30 cellular contexts compared by ENCODE assay signal in the genomic region with DNA sequence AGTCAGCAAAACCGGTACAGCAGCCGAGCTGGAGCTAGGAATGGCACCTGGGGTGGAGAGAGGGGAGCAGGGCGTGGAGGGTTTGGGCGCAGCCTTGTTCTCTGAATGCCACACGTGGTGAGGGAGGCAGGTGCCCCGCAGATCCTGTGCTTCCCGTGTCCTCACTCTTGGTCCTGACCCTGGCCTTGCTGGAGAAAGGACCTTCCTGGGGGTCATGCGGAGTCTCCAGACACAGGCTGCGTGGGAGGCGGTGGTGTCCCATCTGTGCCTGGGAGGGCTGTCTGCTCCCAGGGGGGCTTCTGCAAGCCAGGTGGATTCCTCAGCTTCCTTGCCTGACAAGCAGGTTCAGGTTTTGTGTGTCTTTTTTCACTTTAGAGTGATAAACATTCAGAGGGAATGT.
"Had no signal": no experiment of that assay in that cellular context is flagged by ENCODE, and none has a peak within 500 bp of the region (broad histone marks: within the 10 kb centered on the region; RNA-seq: fewer than 3 reads in every experiment).

No MANE protein-coding gene starts in this region.

- FAIRE-seq: TTC549 had no signal

- H3K9me3 ChIP-seq: SJSA1, SK-N-SH had no signal

- H3K36me3 ChIP-seq: brain microvascular endothelial cell, SJSA1 had no signal

- H3K27ac ChIP-seq: brain microvascular endothelial cell, KMS-11, PC-9, SJSA1 had no signal

- H2AFZ ChIP-seq: PC-9 had no signal

- DNase-seq: activated CD4-positive, alpha-beta T cell treated with anti-CD3 and anti-CD28 coated beads, Interleukin-2, amount 10 ng/mL, durations not matched to agents 24 days and 14 days; activated CD4-positive, alpha-beta T cell treated with anti-CD3 and anti-CD28 coated beads, Interleukin-2, amount 50 U/mL, for 4 hours; activated CD8-positive, alpha-beta T cell treated with anti-CD3 and anti-CD28 coated beads for 36 hours; activated effector memory CD4-positive, alpha-beta T cell treated with anti-CD3 and anti-CD28 coated beads, Interleukin-2, amount 50 U/mL, for 16 hours; activated naive CD4-positive, alpha-beta T cell; activated naive CD4-positive, alpha-beta T cell treated with anti-CD3 and anti-CD28 coated beads, Interleukin-2, amount 50 U/mL, for 16 hours; activated naive CD8-positive, alpha-beta T cell treated with anti-CD3 and anti-CD28 coated beads for 36 hours; activated T-cell treated with anti-CD3 and anti-CD28 coated beads, Interleukin-2, amount 50 U/mL, for 1 hour; activated T-cell treated with anti-CD3 and anti-CD28 coated beads, Interleukin-2, amount 50 U/mL, for 72 hours; amniotic stem cell; brain microvascular endothelial cell; MM.1S; MV-4-11; NCI-H1092; NCI-H1436 treated with DMSO at 0.1 percent for 48 hours; NCI-H1694 treated with DMSO at 0.1 percent for 48 hours; NCI-H2029 treated with DMSO at 0.1 percent for 48 hours; NCI-H2107; NCI-H2171; NCI-H510A; NCI-H526; NCI-H748 treated with DMSO at 0.1 percent for 48 hours; NK-92 treated with Interleukin-12 subunit alpha and Interleukin-12 subunit beta, amount 100 ng/mL, for 24 hours; PC-9; SHP77 treated with DMSO at 0.1 percent for 48 hours; SK-N-SH had no signal

- ATAC-seq: activated CD8-positive, alpha-beta T cell treated with anti-CD3 and anti-CD28 coated beads for 36 hours; activated T-cell treated with anti-CD3 and anti-CD28 coated beads, Interleukin-2, amount 50 U/mL, for 72 hours; activated T-helper 17 cell treated with anti-CD3 and anti-CD28 coated beads, Interleukin-2, amount 50 U/mL, for 72 hours had no signal

- H3K4me2 ChIP-seq: KMS-11, PC-9, SK-N-SH had no signal

- H3K27me3 ChIP-seq: brain microvascular endothelial cell, SJSA1 had no signal

- H3K4me3 ChIP-seq: PC-9, SJSA1 had no signal

- H3K4me1 ChIP-seq: SJSA1 had no signal

- H3K9ac ChIP-seq: KMS-11, SK-N-SH had no signal
